In genomic region chr13:22883262-22883840, GRCh38 we compare ENCODE assay signal across 1 cellular context.
TF ChIP-seq lines count a peak whose summit lies in the region.

No MANE protein-coding gene starts in this region.

TF ChIP-seq in H1, 55 proteins besides CTCF, POLR2A, EP300 and RAD21 (continued from another document):
- TF ChIP-seq ATF2 (IDR thresholded peaks at IDR 0.05; ENCODE audit: low read length), result no peak
- no peak for TF ChIP-seq RFX5 (IDR thresholded peaks at IDR 0.05; ENCODE audit: borderline replicate concordance, low read depth, low read length)
- TF ChIP-seq KDM5A (IDR thresholded peaks at IDR 0.05; ENCODE audit: low read length), result no peak
- no peak for TF ChIP-seq RNF2 (IDR thresholded peaks at IDR 0.05; ENCODE audit: borderline replicate concordance, low read depth, low read length, missing control alignments, poor library complexity, severe bottlenecking)
- no peak for TF ChIP-seq RBBP5 (IDR thresholded peaks at IDR 0.05; ENCODE audit: borderline replicate concordance, low read depth, low read length)
- TF ChIP-seq NRF1 (IDR thresholded peaks at IDR 0.05; ENCODE audit: low read depth, low read length), result no peak
- no peak for TF ChIP-seq JUND (IDR thresholded peaks at IDR 0.05; ENCODE audit: low read length)
- TF ChIP-seq SAP30 (IDR thresholded peaks at IDR 0.05; ENCODE audit: insufficient read depth, insufficient replicate concordance, low read length), result no peak
